In genomic region chr16:51556694-51557327, GRCh38 we compare ENCODE assay signal across 12 cellular contexts.
A peak's percentile ranks its signal among the peaks of the same experiment; 100 is the strongest.
DNase-seq lines count a peak whose midpoint lies in the region; ATAC-seq, FAIRE-seq and TF ChIP-seq lines count a peak whose summit lies in the region.
"Had no signal": no experiment of that assay in that cellular context is flagged by ENCODE, and none has a peak within 500 bp of the region (broad histone marks: within the 10 kb centered on the region; RNA-seq: fewer than 3 reads in every experiment).

No MANE protein-coding gene starts in this region.

- peaks cover 9% of the 10 kb centered on the region for H3K4me1 ChIP-seq in astrocyte (ENCODE audit: insufficient read depth, low read length)
- H3K4me1 ChIP-seq: BE2C had no signal

- H3K36me3 ChIP-seq in astrocyte (ENCODE audit: insufficient read depth, low read length), result no peaks in the 10 kb centered on the region
- H3K36me3 ChIP-seq: BE2C had no signal

- no peaks in the 10 kb centered on the region for H3K79me2 ChIP-seq in astrocyte (ENCODE audit: insufficient read depth, low read length)

- peak overlapping the region; percentile 23 for H3K9ac ChIP-seq in astrocyte (ENCODE audit: low read length)

- no peak for ATAC-seq in GM19035 (IDR thresholded peaks at IDR 0.05; ENCODE audit: unreplicated experiment)
- no peak for ATAC-seq in GM19395 (IDR thresholded peaks at IDR 0.05; ENCODE audit: unreplicated experiment)
- no peak for ATAC-seq in HG02759 (IDR thresholded peaks at IDR 0.05; ENCODE audit: unreplicated experiment)

- no peak overlapping the region for H3K27ac Mint-ChIP-seq in astrocyte (ENCODE audit: unreplicated experiment)
- H3K27ac Mint-ChIP-seq in glutamatergic neuron (ENCODE audit: unreplicated experiment), result peak overlapping the region; percentile 9
- H3K27ac Mint-ChIP-seq in T-helper 2 cell treated with Interferon-gamma antibody and Interleukin-4, amounts not matched to agents 5 μg/mL and 100 μg/mL, for 36 hours, result no peak overlapping the region
- H3K27ac Mint-ChIP-seq: activated CD4-positive, alpha-beta T cell treated with anti-CD3 and anti-CD28 coated beads, Interleukin-2, amount 10 ng/mL, durations not matched to agents 24 days and 14 days had no signal

- FAIRE-seq in astrocyte (lab: Jason Lieb, UNC), result no peak

- peak overlapping the region; percentile 6 for H2AFZ ChIP-seq in astrocyte (ENCODE audit: low read depth, low read length)

- H3K9me3 ChIP-seq in astrocyte (ENCODE audit: insufficient read depth, low read depth, low read length), result no peaks in the 10 kb centered on the region
- H3K9me3 ChIP-seq: BE2C had no signal

- H3K4me2 ChIP-seq in astrocyte (ENCODE audit: low read length), result peak overlapping the region; percentile 51

- peaks cover 3% of the 10 kb centered on the region for H3K27me3 ChIP-seq in astrocyte (ENCODE audit: insufficient read depth, low read length)
- H3K27me3 ChIP-seq: BE2C had no signal

- no peaks in the 10 kb centered on the region for H3K36me3 Mint-ChIP-seq in astrocyte (ENCODE audit: low read depth, unreplicated experiment)
- no peaks in the 10 kb centered on the region for H3K36me3 Mint-ChIP-seq in glutamatergic neuron (ENCODE audit: unreplicated experiment)
- H3K36me3 Mint-ChIP-seq in T-helper 2 cell treated with Interferon-gamma antibody and Interleukin-4, amounts not matched to agents 5 μg/mL and 100 μg/mL, for 36 hours (ENCODE audit: low read depth), result no peaks in the 10 kb centered on the region

- H3K9me3 Mint-ChIP-seq in astrocyte (ENCODE audit: unreplicated experiment), result peaks cover 1% of the 10 kb centered on the region
- H3K9me3 Mint-ChIP-seq in glutamatergic neuron (ENCODE audit: unreplicated experiment), result peaks cover 3% of the 10 kb centered on the region
- peaks cover 12% of the 10 kb centered on the region for H3K9me3 Mint-ChIP-seq in T-helper 2 cell treated with Interferon-gamma antibody and Interleukin-4, amounts not matched to agents 5 μg/mL and 100 μg/mL, for 36 hours

- H3K4me3 ChIP-seq in astrocyte (ENCODE audit: insufficient read depth, low read depth, low read length), result no peak overlapping the region

- no peaks in the 10 kb centered on the region for H4K20me1 ChIP-seq in astrocyte (ENCODE audit: insufficient read depth, low read length)

- peaks cover 5% of the 10 kb centered on the region for H3K4me1 Mint-ChIP-seq in astrocyte (ENCODE audit: low read depth, unreplicated experiment)
- H3K4me1 Mint-ChIP-seq in glutamatergic neuron (ENCODE audit: low read depth, unreplicated experiment), result peaks cover 22% of the 10 kb centered on the region
- H3K4me1 Mint-ChIP-seq in T-helper 2 cell treated with Interferon-gamma antibody and Interleukin-4, amounts not matched to agents 5 μg/mL and 100 μg/mL, for 36 hours (ENCODE audit: low read depth), result no peaks in the 10 kb centered on the region
- H3K4me1 Mint-ChIP-seq: activated CD4-positive, alpha-beta T cell treated with anti-CD3 and anti-CD28 coated beads, Interleukin-2, amount 10 ng/mL, durations not matched to agents 24 days and 14 days had no signal

- H3K27me3 Mint-ChIP-seq in astrocyte (ENCODE audit: low read depth, unreplicated experiment) (peaks cover 19% of the 10 kb centered on the region), glutamatergic neuron (ENCODE audit: unreplicated experiment) (peaks cover 5% of the 10 kb centered on the region)
- H3K27me3 Mint-ChIP-seq in T-helper 2 cell treated with Interferon-gamma antibody and Interleukin-4, amounts not matched to agents 5 μg/mL and 100 μg/mL, for 36 hours (ENCODE audit: low read depth), result no peaks in the 10 kb centered on the region
- H3K27me3 Mint-ChIP-seq: activated CD4-positive, alpha-beta T cell treated with anti-CD3 and anti-CD28 coated beads, Interleukin-2, amount 10 ng/mL, durations not matched to agents 24 days and 14 days had no signal

- H3K4me3 Mint-ChIP-seq in astrocyte (ENCODE audit: unreplicated experiment) (no peak overlapping the region), glutamatergic neuron (ENCODE audit: unreplicated experiment) (no peak overlapping the region)
- no peak overlapping the region for H3K4me3 Mint-ChIP-seq in T-helper 2 cell treated with Interferon-gamma antibody and Interleukin-4, amounts not matched to agents 5 μg/mL and 100 μg/mL, for 36 hours
- H3K4me3 Mint-ChIP-seq: activated CD4-positive, alpha-beta T cell treated with anti-CD3 and anti-CD28 coated beads, Interleukin-2, amount 10 ng/mL, durations not matched to agents 24 days and 14 days had no signal

- TF ChIP-seq CTCF in astrocyte (IDR thresholded peaks at IDR 0.05; ENCODE audit: insufficient read depth, low read depth, low read length) (no peak), glutamatergic neuron (IDR thresholded peaks at IDR 0.05; ENCODE audit: partially characterized antibody, unreplicated experiment) (no peak)

- peak overlapping the region; percentile 20 for H3K27ac ChIP-seq in astrocyte (ENCODE audit: low read depth, low read length)

- DNase-seq in A172 (ENCODE audit: low spot score) (peak; percentile 82), HCEC 1CT (peak; percentile 81), astrocyte (ENCODE audit: low read depth) (peak; percentile 83), glutamatergic neuron (peak; percentile 53)
- DNase-seq in T-helper 2 cell treated with Interferon-gamma antibody and Interleukin-4, amounts not matched to agents 5 μg/mL and 100 μg/mL, for 36 hours (ENCODE audit: low spot score), result no peak
- DNase-seq: activated CD4-positive, alpha-beta T cell treated with anti-CD3 and anti-CD28 coated beads, Interleukin-2, amount 10 ng/mL, durations not matched to agents 24 days and 14 days; BE2C; NCI-H1048; stimulated activated naive CD4-positive, alpha-beta T cell had no signal
